1 cellular context compared by ENCODE assay signal in genomic region chr14:91324606-91324950, GRCh38.
TF ChIP-seq lines count a peak whose summit lies in the region.

No MANE protein-coding gene starts in this region.

TF ChIP-seq in HepG2, 621 proteins besides CTCF, POLR2A, EP300 and RAD21 (continued from another document):
- TF ChIP-seq HNF1A (IDR thresholded peaks at IDR 0.05; ENCODE audit: low read depth) (no peak), HNF1A (CRISPR knock-in tag; IDR thresholded peaks at IDR 0.05; ENCODE audit: borderline replicate concordance) (no peak), NR2F1 (CRISPR knock-in tag; IDR thresholded peaks at IDR 0.05) (no peak), GABPA (IDR thresholded peaks at IDR 0.05; ENCODE audit: low read depth, low read length) (no peak), GABPA (CRISPR knock-in tag; IDR thresholded peaks at IDR 0.05; ENCODE audit: low read depth) (no peak), PCBP2 (optimal IDR thresholded peaks at IDR 0.05; ENCODE audit: low read depth, low read length, poor library complexity, severe bottlenecking) (no peak), ZNF510 (CRISPR knock-in tag; IDR thresholded peaks at IDR 0.05; ENCODE audit: low read depth) (no peak)
